ENCODE assay signal across 27 cellular contexts in genomic region chr6:77815531-77815930, GRCh38.
"Had no signal": no experiment of that assay in that cellular context is flagged by ENCODE, and none has a peak within 500 bp of the region (broad histone marks: within the 10 kb centered on the region; RNA-seq: fewer than 3 reads in every experiment).

No MANE protein-coding gene starts in this region.

- H3K4me1 ChIP-seq: colonic mucosa, esophagus squamous epithelium, gastroesophageal sphincter, heart left ventricle, left ventricle myocardium inferior, lower lobe of right lung had no signal

- H3K36me3 ChIP-seq: colonic mucosa, esophagus squamous epithelium, gastroesophageal sphincter, heart left ventricle, left ventricle myocardium inferior, lower lobe of right lung had no signal

- H3K27ac ChIP-seq: colonic mucosa, epithelial cell of prostate, esophagus squamous epithelium, gastroesophageal sphincter, heart left ventricle, left ventricle myocardium inferior, lower lobe of right lung had no signal

- H3K9me3 ChIP-seq: colonic mucosa, esophagus squamous epithelium, gastroesophageal sphincter, heart left ventricle, lower lobe of right lung, mucosa of descending colon had no signal

- H3K9me3 Mint-ChIP-seq: endodermal cell, mesothelial cell of epicardium had no signal

- H3K4me1 Mint-ChIP-seq: immature natural killer cell, naive B cell had no signal

- DNase-seq: cerebellar nuclear complex; colonic mucosa; cortex of kidney; effector CD8-positive, alpha-beta T cell; effector memory CD8-positive, alpha-beta T cell; endodermal cell; erythroblast; esophagus squamous epithelium; foreskin fibroblast; heart left ventricle; hypothalamus; immature natural killer cell; islet precursor cell; kidney; left cardiac atrium; left ventricle myocardium inferior; lower lobe of right lung; mesenchymal stem cell; mucosa of descending colon; naive B cell had no signal

- ATAC-seq: effector memory CD8-positive, alpha-beta T cell; esophagus mucosa; gastroesophageal sphincter; heart left ventricle; left cardiac atrium; lower lobe of right lung; mucosa of descending colon had no signal

- H3K4me3 Mint-ChIP-seq: dendritic cell treated with granulocyte-macrophage colony-stimulating factor and Interleukin-4, amounts not matched to agents 40 ng/mL and 50 ng/mL, for 4 days; effector memory CD8-positive, alpha-beta T cell; immature natural killer cell; mesothelial cell of epicardium; naive B cell had no signal

- H3K27ac Mint-ChIP-seq: dendritic cell treated with granulocyte-macrophage colony-stimulating factor and Interleukin-4, amounts not matched to agents 40 ng/mL and 50 ng/mL, for 4 days; effector memory CD8-positive, alpha-beta T cell; immature natural killer cell; mesothelial cell of epicardium; naive B cell had no signal

- H3K27me3 ChIP-seq: colonic mucosa, esophagus squamous epithelium, gastroesophageal sphincter, heart left ventricle had no signal

- FAIRE-seq: endometrium, frontal cortex, kidney had no signal

- H3K4me3 ChIP-seq: colonic mucosa, esophagus squamous epithelium, gastroesophageal sphincter, heart left ventricle, left ventricle myocardium inferior, lower lobe of right lung, mucosa of descending colon had no signal

- H3K27me3 Mint-ChIP-seq: dendritic cell treated with granulocyte-macrophage colony-stimulating factor and Interleukin-4, amounts not matched to agents 40 ng/mL and 50 ng/mL, for 4 days; effector memory CD8-positive, alpha-beta T cell; naive B cell had no signal

- H3K36me3 Mint-ChIP-seq: immature natural killer cell, mesothelial cell of epicardium, naive B cell had no signal
